Comparison of ENCODE assay signal across 8 cellular contexts in genomic region chr15:69523010-69524001, GRCh38.
DNase-seq lines count a peak whose midpoint lies in the region; ATAC-seq and TF ChIP-seq lines count a peak whose summit lies in the region.

No MANE protein-coding gene starts in this region.

- no peak overlapping the region for H3K4me3 Mint-ChIP-seq in activated B cell treated with CpG ODN at 0.5 μM for 24 hours

- H3K4me1 Mint-ChIP-seq in activated B cell treated with CpG ODN at 0.5 μM for 24 hours: no peaks in the 10 kb centered on the region

- POLR2A ChIA-PET in activated B cell treated with CpG ODN at 0.5 μM for 24 hours (lab: Charles Lee): no interaction called here

- H3K9me3 Mint-ChIP-seq in activated B cell treated with CpG ODN at 0.5 μM for 24 hours: no peaks in the 10 kb centered on the region

- H3K27me3 Mint-ChIP-seq in activated B cell treated with CpG ODN at 0.5 μM for 24 hours: peaks cover 12% of the 10 kb centered on the region

- intact Hi-C loops in activated B cell treated with CpG ODN at 0.5 μM for 24 hours (cut with micrococcal nuclease): loop anchor here (1.0 to 5.0 kb wide), 6 partner anchors 204 to 989 kb away; partner anchors contain the start of gene TLE3
- intact Hi-C loops in left colon (cut with DNase I, micrococcal nuclease): no loop called here

- TF ChIP-seq CTCF in 22Rv1 (IDR thresholded peaks at IDR 0.05): peak; percentile 87
- peak; percentile 46 for TF ChIP-seq CTCF in GM13976 (IDR thresholded peaks at IDR 0.05; ENCODE audit: borderline replicate concordance, control extremely low read depth, extremely low read depth, insufficient read depth, missing control alignments)
- TF ChIP-seq CTCF in activated B cell treated with CpG ODN at 0.5 μM for 24 hours (IDR thresholded peaks at IDR 0.05): no peak

- H3K36me3 Mint-ChIP-seq in activated B cell treated with CpG ODN at 0.5 μM for 24 hours (ENCODE audit: low read depth): no peaks in the 10 kb centered on the region

- H3K27ac ChIP-seq in 22Rv1: peak overlapping the region; percentile 49
- peak overlapping the region; percentile 46 for H3K27ac ChIP-seq in caudate nucleus (ENCODE audit: low read depth, low read length)

- in situ Hi-C loops in GM13976 (cut with MboI; ENCODE audit: low sequenced_read_pairs, unreplicated experiment): no loop called here

- no peak overlapping the region for H3K27ac Mint-ChIP-seq in activated B cell treated with CpG ODN at 0.5 μM for 24 hours

- DNase-seq in GM13976 (ENCODE audit: low spot score) (peak; percentile 77), NCI-H2171 (lab: John Stamatoyannopoulos, UW) (peak; percentile 44), activated B cell treated with CpG ODN at 0.5 μM for 24 hours (peak; percentile 32), caudate nucleus (lab: John Stamatoyannopoulos, UW) (peak in 55 of 61 donors; percentile 14 to 85 (median 50)), left colon (peak; percentile 76 to 83)
- peak; percentile 72 for DNase-seq in stimulated activated CD4-positive, alpha-beta T cell treated with anti-CD3 and anti-CD28 coated beads, Interleukin-4, amount 100 ng/mL, for 1 hour

- ATAC-seq in activated B cell treated with CpG ODN at 0.5 μM for 24 hours (ENCODE audit: low read depth) (peak; percentile 42), left colon (peak; percentile 81), GM21786 (IDR thresholded peaks at IDR 0.05; ENCODE audit: unreplicated experiment) (no peak)

- CTCF ChIA-PET in activated B cell treated with CpG ODN at 0.5 μM for 24 hours (lab: Charles Lee): interaction anchor here (1.0 to 1.8 kb wide), 3 partner anchors 47 to 1200 kb away, joined by 3 to 8 read pairs (median 5); no protein-coding TSS in a partner anchor
